Comparison of ENCODE assay signal across 23 cellular contexts in the genomic region with DNA sequence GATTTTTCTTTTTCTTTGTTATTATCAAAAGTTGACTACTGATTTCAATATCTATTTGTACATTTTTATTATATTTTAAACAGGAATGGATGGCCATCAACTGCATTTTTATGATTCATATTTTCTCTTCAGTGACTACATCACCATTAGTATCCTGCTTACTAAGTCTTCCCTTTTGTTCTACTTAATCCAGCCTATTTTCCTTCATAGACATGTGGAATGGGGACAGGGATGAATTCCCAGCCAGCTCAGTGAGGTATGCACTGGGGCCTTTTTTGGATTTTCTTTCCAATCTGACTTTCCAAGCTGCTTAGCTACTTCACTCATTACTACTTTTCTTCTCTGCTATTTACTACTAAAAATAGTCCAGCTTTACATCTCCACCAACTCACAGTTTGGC. TPM values are rescaled to one million over a fixed set of nuclear protein-coding genes. Genes with fewer than 3 reads are reported as not detected.
DNase-seq lines count a peak whose midpoint lies in the region; ATAC-seq and TF ChIP-seq lines count a peak whose summit lies in the region.
"Had no signal": no experiment of that assay in that cellular context is flagged by ENCODE, and none has a peak within 500 bp of the region (broad histone marks: within the 10 kb centered on the region; RNA-seq: fewer than 3 reads in every experiment).

No MANE protein-coding gene starts in this region.

- H3K4me1 ChIP-seq in GM23248 (ENCODE audit: insufficient read depth) (peaks cover 66% of the 10 kb centered on the region), SJCRH30 (peaks cover 18% of the 10 kb centered on the region)

- H3K9ac ChIP-seq in GM23248 = no peak overlapping the region
- H3K9ac ChIP-seq: BLaER1 treated with 17β-estradiol and CSF1 and Interleukin-3, amounts not matched to agents 10 nM and 100 nM had no signal

- H3K9me2 ChIP-seq in GM23248 (ENCODE audit: insufficient read depth) = no peaks in the 10 kb centered on the region

- H3K36me3 ChIP-seq in GM23248 (ENCODE audit: low read depth) (no peaks in the 10 kb centered on the region), SJCRH30 (no peaks in the 10 kb centered on the region)
- H3K36me3 ChIP-seq: BLaER1 treated with 17β-estradiol and CSF1 and Interleukin-3, amounts not matched to agents 10 nM and 100 nM; uterus had no signal

- H3K27me3 Mint-ChIP-seq in osteocyte (ENCODE audit: unreplicated experiment) = no peaks in the 10 kb centered on the region
- H3K27me3 Mint-ChIP-seq: central memory CD8-positive, alpha-beta T cell had no signal

- intact Hi-C loops in Right ventricle myocardium superior (cut with DNase I) = no loop called here

- in situ Hi-C loops in GM23248 (cut with MboI) = no loop called here

- H3K27ac ChIP-seq in GM23248 (peak overlapping the region; percentile 32), SJCRH30 (peak overlapping the region; percentile 21; the same call in 1 of the 2 replicates)
- H3K27ac ChIP-seq: BLaER1 treated with 17β-estradiol and CSF1 and Interleukin-3, amounts not matched to agents 10 nM and 100 nM had no signal

- no peaks in the 10 kb centered on the region for H3K27me3 ChIP-seq in GM23248 (replicated peaks; ENCODE audit: insufficient read depth)
- no peaks in the 10 kb centered on the region for H3K27me3 ChIP-seq in SJCRH30
- H3K27me3 ChIP-seq: BLaER1 treated with 17β-estradiol and CSF1 and Interleukin-3, amounts not matched to agents 10 nM and 100 nM; uterus had no signal

- TF ChIP-seq CTCF in osteocyte (IDR thresholded peaks at IDR 0.05) = no peak

- no peaks in the 10 kb centered on the region for H3K9me3 Mint-ChIP-seq in osteocyte (ENCODE audit: unreplicated experiment)
- H3K9me3 Mint-ChIP-seq: activated T-helper 17 cell treated with anti-CD3 and anti-CD28 coated beads, Interleukin-2, amount 50 U/mL, for 72 hours; central memory CD8-positive, alpha-beta T cell; memory B cell; naive thymus-derived CD4-positive, alpha-beta T cell; stimulated activated naive CD8-positive, alpha-beta T cell treated with anti-CD3 and anti-CD28 coated beads, Interleukin-15, Interleukin-2, amounts not matched to agents 100 ng/mL and 50 ng/mL, for 24 hours had no signal

- no peak overlapping the region for H3K4me3 Mint-ChIP-seq in osteocyte (ENCODE audit: unreplicated experiment)
- H3K4me3 Mint-ChIP-seq: activated CD8-positive, alpha-beta memory T cell treated with anti-CD3 and anti-CD28 coated beads, Interleukin-2, amount 10 ng/mL, durations not matched to agents 7 days and 5 days; activated T-helper 17 cell treated with anti-CD3 and anti-CD28 coated beads, Interleukin-2, amount 50 U/mL, for 72 hours; central memory CD8-positive, alpha-beta T cell; memory B cell; naive thymus-derived CD4-positive, alpha-beta T cell; stimulated activated naive CD8-positive, alpha-beta T cell treated with anti-CD3 and anti-CD28 coated beads, Interleukin-15, Interleukin-2, amounts not matched to agents 100 ng/mL and 50 ng/mL, for 24 hours had no signal

- peak overlapping the region; percentile 6 for H3K4me2 ChIP-seq in GM23248 (ENCODE audit: unreplicated experiment)
- H3K4me2 ChIP-seq: BLaER1 treated with 17β-estradiol and CSF1 and Interleukin-3, amounts not matched to agents 10 nM and 100 nM had no signal

- H3K9me3 ChIP-seq in GM23248 (ENCODE audit: low read depth) (no peaks in the 10 kb centered on the region), SJCRH30 (replicated peaks) (no peaks in the 10 kb centered on the region)
- H3K9me3 ChIP-seq: BLaER1 treated with 17β-estradiol and CSF1 and Interleukin-3, amounts not matched to agents 10 nM and 100 nM; uterus had no signal

- peaks cover 42% of the 10 kb centered on the region for H3F3A ChIP-seq in GM23248 (ENCODE audit: insufficient read depth)

- H3K27ac Mint-ChIP-seq in osteocyte (ENCODE audit: unreplicated experiment) = peak overlapping the region; percentile 75
- H3K27ac Mint-ChIP-seq: activated CD8-positive, alpha-beta memory T cell treated with anti-CD3 and anti-CD28 coated beads, Interleukin-2, amount 10 ng/mL, durations not matched to agents 7 days and 5 days; activated T-helper 17 cell treated with anti-CD3 and anti-CD28 coated beads, Interleukin-2, amount 50 U/mL, for 72 hours; memory B cell; naive thymus-derived CD4-positive, alpha-beta T cell; stimulated activated naive CD8-positive, alpha-beta T cell treated with anti-CD3 and anti-CD28 coated beads, Interleukin-15, Interleukin-2, amounts not matched to agents 100 ng/mL and 50 ng/mL, for 24 hours had no signal

- H4K20me1 ChIP-seq in GM23248 (ENCODE audit: insufficient read depth) = no peaks in the 10 kb centered on the region
- H4K20me1 ChIP-seq: BLaER1 treated with 17β-estradiol and CSF1 and Interleukin-3, amounts not matched to agents 10 nM and 100 nM had no signal

- peaks cover 51% of the 10 kb centered on the region for H3K4me1 Mint-ChIP-seq in osteocyte (ENCODE audit: unreplicated experiment)
- H3K4me1 Mint-ChIP-seq: central memory CD8-positive, alpha-beta T cell had no signal

- ATAC-seq in esophagus mucosa = peak; percentile 53
- ATAC-seq in GM21825 (IDR thresholded peaks at IDR 0.05; ENCODE audit: unreplicated experiment) = no peak
- ATAC-seq in Right ventricle myocardium superior (ENCODE audit: poor library complexity) = no peak
- ATAC-seq: activated CD8-positive, alpha-beta memory T cell treated with anti-CD3 and anti-CD28 coated beads, Interleukin-2, amount 10 ng/mL, durations not matched to agents 7 days and 5 days; activated T-helper 17 cell treated with anti-CD3 and anti-CD28 coated beads, Interleukin-2, amount 50 U/mL, for 72 hours; naive thymus-derived CD4-positive, alpha-beta T cell had no signal

- H3K36me3 Mint-ChIP-seq in osteocyte (ENCODE audit: unreplicated experiment) = no peaks in the 10 kb centered on the region
- H3K36me3 Mint-ChIP-seq: activated CD8-positive, alpha-beta memory T cell treated with anti-CD3 and anti-CD28 coated beads, Interleukin-2, amount 10 ng/mL, durations not matched to agents 7 days and 5 days; memory B cell; naive thymus-derived CD4-positive, alpha-beta T cell had no signal

- no peak overlapping the region for H2AFZ ChIP-seq in GM23248

- no peaks in the 10 kb centered on the region for H3K79me2 ChIP-seq in GM23248 (ENCODE audit: insufficient read depth)

- H3K4me3 ChIP-seq in GM23248 (no peak overlapping the region), SJCRH30 (no peak overlapping the region)
- H3K4me3 ChIP-seq: BLaER1 treated with 17β-estradiol and CSF1 and Interleukin-3, amounts not matched to agents 10 nM and 100 nM; uterus had no signal

- DNase-seq in GM23248 (peak; percentile 51), SJCRH30 (peak in 1 of 2 experiments; percentile 12), osteocyte (ENCODE audit: extremely low spot score, unreplicated experiment) (no peak), Right ventricle myocardium superior (no peak)
- DNase-seq in stimulated activated CD8-positive, alpha-beta memory T cell treated with anti-CD3 and anti-CD28 coated beads, Interleukin-4, amount 100 ng/mL, for 48 hours = no peak
- no peak for DNase-seq in stimulated activated CD4-positive, alpha-beta T cell treated with anti-CD3 and anti-CD28 coated beads, Interleukin-15, amount 100 ng/mL, for 24 hours
- DNase-seq: activated CD4-positive, alpha-beta T cell treated with anti-CD3 and anti-CD28 coated beads for 48 hours; activated CD8-positive, alpha-beta memory T cell treated with anti-CD3 and anti-CD28 coated beads, Interleukin-2, amount 10 ng/mL, durations not matched to agents 7 days and 5 days; effector memory CD4-positive, alpha-beta T cell; islet precursor cell; naive thymus-derived CD4-positive, alpha-beta T cell; NCI-H1436 treated with DMSO at 0.1 percent for 48 hours; NCI-H2227 treated with DMSO at 0.1 percent for 48 hours; RPMI8226; SW 1271; uterus had no signal

RNA-seq across cellular contexts. Expression of a gene that starts 38.4 kb away (rescaled TPM):
- total RNA-seq in GM23248 (2014; rRNA removed; shearing (Covaris generic)) = 14.3 and 19.1 TPM in 2 replicates
- 4.0 and 4.8 TPM in 2 replicates for polyA plus RNA-seq in GM23248 (2016; fragmentation: Nextera tagmentation; extraction: Ambion mirVana)
- total RNA-seq in SJCRH30 (2014; rRNA removed; shearing (Covaris generic)) = 11.4 and 14.6 TPM in 2 replicates
- total RNA-seq in esophagus mucosa = 4.4 TPM
- 3.8 and 4.1 TPM in 2 replicates for total RNA-seq in osteocyte
- total RNA-seq in Right ventricle myocardium superior = 180 TPM
